ENCODE assay signal across 8 cellular contexts in genomic region chr16:80540516-80541305, GRCh38. TPM values are rescaled to one million over a fixed set of nuclear protein-coding genes. Genes with fewer than 3 reads are reported as not detected.
DNase-seq lines count a peak whose midpoint lies in the region; ATAC-seq and TF ChIP-seq lines count a peak whose summit lies in the region.

TSS of gene DYNLRB2 (plus strand) at chr16:80540993. CDS start at chr16:80541077, 84 bp downstream.

- H3K4me1 Mint-ChIP-seq in mesothelial cell of epicardium = peaks cover 18% of the 10 kb centered on the region

- H3K27me3 Mint-ChIP-seq in mesothelial cell of epicardium (ENCODE audit: low read depth) = peaks cover 50% of the 10 kb centered on the region

- DNase-seq in AML-193 (lab: John Stamatoyannopoulos, UW) (peak; percentile 85 to 90), GM19238 (ENCODE audit: insufficient read length, low spot score) (peak; percentile 88), NCI-H774 (lab: John Stamatoyannopoulos, UW) (peak; percentile 66), activated T-cell treated with anti-CD3 and anti-CD28 coated beads for 24 hours (ENCODE audit: low read depth) (peak; percentile 84), epidermal melanocyte (ENCODE audit: insufficient read length, low spot score) (peak; percentile 79), mesothelial cell of epicardium (ENCODE audit: low spot score in 2 of 2, unreplicated experiment in 2 of 2) (peak; percentile 85 to 89)
- peak; percentile 69 for DNase-seq in stimulated activated CD8-positive, alpha-beta memory T cell treated with anti-CD3 and anti-CD28 coated beads, Interleukin-15, amount 100 ng/mL, for 24 hours (ENCODE audit: low read depth)

- peaks cover 4% of the 10 kb centered on the region for H3K9me3 Mint-ChIP-seq in mesothelial cell of epicardium

- no peaks in the 10 kb centered on the region for H3K36me3 Mint-ChIP-seq in mesothelial cell of epicardium

- TF ChIP-seq CTCF in mesothelial cell of epicardium (IDR thresholded peaks at IDR 0.05; ENCODE audit: unreplicated experiment) = no peak

- H3K4me3 Mint-ChIP-seq in mesothelial cell of epicardium = peak within 1 kb of the TSS; percentile 75

- peak within 1 kb of the TSS; percentile 95 for H3K27ac Mint-ChIP-seq in mesothelial cell of epicardium

- ATAC-seq in HG03457 (IDR thresholded peaks at IDR 0.05; ENCODE audit: unreplicated experiment) = peak; percentile 91

RNA-seq across cellular contexts. Expression of gene DYNLRB2, which starts in this region (rescaled TPM):
- 1.4 to 2.0 TPM (median 1.4 TPM) in 3 replicates for total RNA-seq in mesothelial cell of epicardium

Comparison
In these comparisons a context has a peak if more than half of its experiments do, and no peak if none do; other contexts are left out.
1. Peak in every context shown above with its lines: DNase-seq and ATAC-seq.